ENCODE assay signal across 22 cellular contexts in genomic region chr17:50283714-50284432, GRCh38. TPM values are rescaled to one million over a fixed set of nuclear protein-coding genes. Genes with fewer than 3 reads are reported as not detected.
A peak's percentile ranks its signal among the peaks of the same experiment; 100 is the strongest.
DNase-seq lines count a peak whose midpoint lies in the region; ATAC-seq and TF ChIP-seq lines count a peak whose summit lies in the region.
"Had no signal": no experiment of that assay in that cellular context is flagged by ENCODE, and none has a peak within 500 bp of the region (broad histone marks: within the 10 kb centered on the region; RNA-seq: fewer than 3 reads in every experiment).

No MANE protein-coding gene starts in this region.

- H3K4me3 Mint-ChIP-seq in T-helper 2 cell treated with Interferon-gamma antibody and Interleukin-4, amounts not matched to agents 5 μg/mL and 100 μg/mL, for 36 hours, result peak overlapping the region; percentile 27
- H3K4me3 Mint-ChIP-seq: activated CD4-positive, alpha-beta T cell treated with anti-CD3 and anti-CD28 coated beads for 36 hours; activated naive CD8-positive, alpha-beta T cell treated with anti-CD3 and anti-CD28 coated beads for 36 hours; B cell; T-cell had no signal

- H3K9me3 Mint-ChIP-seq in T-helper 2 cell treated with Interferon-gamma antibody and Interleukin-4, amounts not matched to agents 5 μg/mL and 100 μg/mL, for 36 hours, result peaks cover 6% of the 10 kb centered on the region
- H3K9me3 Mint-ChIP-seq: activated naive CD8-positive, alpha-beta T cell treated with anti-CD3 and anti-CD28 coated beads for 36 hours; T-cell had no signal

- DNase-seq in T-helper 2 cell treated with Interferon-gamma antibody and Interleukin-4, amounts not matched to agents 5 μg/mL and 100 μg/mL, for 36 hours (ENCODE audit: low spot score), result no peak
- DNase-seq in T-helper 2 cell, result no peak
- peak; percentile 66 for DNase-seq in left kidney (ENCODE audit: low read depth, low spot score)
- peak; percentile 50 for DNase-seq in osteoblast (ENCODE audit: insufficient read length, low spot score, missing footprints)
- DNase-seq in left cardiac atrium, result no peak
- no peak for DNase-seq in omental fat pad (ENCODE audit: low spot score)
- no peak for DNase-seq in NCI-H748 treated with DMSO at 0.1 percent for 48 hours (lab: John Stamatoyannopoulos, UW)
- DNase-seq: activated naive CD8-positive, alpha-beta T cell treated with anti-CD3 and anti-CD28 coated beads for 36 hours; caudate nucleus; DMS79; GF-D8; KG1; NCI-H1436; NCI-H510A treated with DMSO at 0.1 percent for 48 hours; T-cell; transverse colon had no signal

- H2AFZ ChIP-seq in OCI-LY3 (ENCODE audit: low read depth, low read length) (no peak overlapping the region), osteoblast (ENCODE audit: low read length) (no peak overlapping the region)

- H3K4me2 ChIP-seq in OCI-LY3 (ENCODE audit: low read length), result peak overlapping the region; percentile 43
- no peak overlapping the region for H3K4me2 ChIP-seq in osteoblast (ENCODE audit: insufficient read depth, low read length)

- H3K79me2 ChIP-seq in OCI-LY3 (ENCODE audit: low read length), result no peaks in the 10 kb centered on the region; the same call in 1 of the 2 replicates
- peaks cover 9% of the 10 kb centered on the region for H3K79me2 ChIP-seq in osteoblast (ENCODE audit: insufficient read depth, low read length)

- H3K27ac Mint-ChIP-seq in T-helper 2 cell treated with Interferon-gamma antibody and Interleukin-4, amounts not matched to agents 5 μg/mL and 100 μg/mL, for 36 hours, result peak overlapping the region; percentile 45
- H3K27ac Mint-ChIP-seq: activated CD4-positive, alpha-beta T cell treated with anti-CD3 and anti-CD28 coated beads for 36 hours; activated naive CD8-positive, alpha-beta T cell treated with anti-CD3 and anti-CD28 coated beads for 36 hours; B cell; T-cell had no signal

- H3K27me3 ChIP-seq in OCI-LY3 (ENCODE audit: low read depth, low read length) (no peaks in the 10 kb centered on the region), osteoblast (ENCODE audit: insufficient read depth, low read length) (no peaks in the 10 kb centered on the region)
- H3K27me3 ChIP-seq: ascending aorta, SJSA1, transverse colon had no signal

- peaks cover 70% of the 10 kb centered on the region for H3K4me1 ChIP-seq in OCI-LY3 (ENCODE audit: low read length)
- H3K4me1 ChIP-seq in osteoblast (ENCODE audit: insufficient read depth, low read length), result peaks cover 14% of the 10 kb centered on the region

- H4K20me1 ChIP-seq in OCI-LY3 (ENCODE audit: insufficient read depth, low read length), result no peaks in the 10 kb centered on the region
- H4K20me1 ChIP-seq in osteoblast (ENCODE audit: insufficient read depth, low read length), result no peaks in the 10 kb centered on the region

- H3K27ac ChIP-seq in OCI-LY3 (ENCODE audit: low read length) (peak overlapping the region; percentile 80), osteoblast (ENCODE audit: low read depth, low read length) (no peak overlapping the region)
- H3K27ac ChIP-seq: ascending aorta, SJSA1, transverse colon had no signal

- H3K36me3 ChIP-seq in OCI-LY3 (replicated peaks; ENCODE audit: low read depth, low read length) (peaks cover 47% of the 10 kb centered on the region), osteoblast (ENCODE audit: insufficient read depth, low read length) (peaks cover 11% of the 10 kb centered on the region)
- H3K36me3 ChIP-seq: transverse colon had no signal

- H3K4me3 ChIP-seq in OCI-LY3 (ENCODE audit: low read length) (peak overlapping the region; percentile 13; the same call in 1 of the 2 replicates), osteoblast (ENCODE audit: insufficient read depth, low read length) (no peak overlapping the region)
- H3K4me3 ChIP-seq: ascending aorta, SJSA1, transverse colon had no signal

- intact Hi-C loops in left cardiac atrium (cut with DNase I), result no loop called here

- peaks cover 36% of the 10 kb centered on the region for H3K4me1 Mint-ChIP-seq in T-helper 2 cell treated with Interferon-gamma antibody and Interleukin-4, amounts not matched to agents 5 μg/mL and 100 μg/mL, for 36 hours (ENCODE audit: low read depth)
- H3K4me1 Mint-ChIP-seq: B cell, T-cell had no signal

- ATAC-seq in left cardiac atrium (no peak), omental fat pad (ENCODE audit: low FRiP score) (no peak)
- ATAC-seq: T-cell had no signal

- peaks cover 12% of the 10 kb centered on the region; the same call in 1 of the 2 replicates for H3K9me3 ChIP-seq in OCI-LY3 (ENCODE audit: insufficient read depth, low read length)
- no peaks in the 10 kb centered on the region for H3K9me3 ChIP-seq in osteoblast (ENCODE audit: low read depth, low read length)
- H3K9me3 ChIP-seq: ascending aorta, transverse colon had no signal

- H3K36me3 Mint-ChIP-seq in T-helper 2 cell treated with Interferon-gamma antibody and Interleukin-4, amounts not matched to agents 5 μg/mL and 100 μg/mL, for 36 hours (ENCODE audit: low read depth), result peaks cover 22% of the 10 kb centered on the region
- H3K36me3 Mint-ChIP-seq: activated naive CD8-positive, alpha-beta T cell treated with anti-CD3 and anti-CD28 coated beads for 36 hours; T-cell had no signal

- no peaks in the 10 kb centered on the region for H3K27me3 Mint-ChIP-seq in T-helper 2 cell treated with Interferon-gamma antibody and Interleukin-4, amounts not matched to agents 5 μg/mL and 100 μg/mL, for 36 hours (ENCODE audit: low read depth)

- TF ChIP-seq CTCF in OCI-LY3 (IDR thresholded peaks at IDR 0.05; ENCODE audit: low read depth, low read length) (no peak), osteoblast (IDR thresholded peaks at IDR 0.05; ENCODE audit: extremely low read depth, low read depth, low read length) (no peak), omental fat pad (IDR thresholded peaks at IDR 0.05) (no peak)

- peak overlapping the region; percentile 15; the same call in 1 of the 2 replicates for H3K9ac ChIP-seq in OCI-LY3 (ENCODE audit: low read length)

RNA-seq across cellular contexts. Expression of gene TMEM92, which starts 9.6 kb away (rescaled TPM):
- total RNA-seq in osteoblast, result under 0.01 and 0.36 TPM in 2 replicates
- total RNA-seq in left cardiac atrium, result under 1 TPM; 0.10 to 0.65 TPM
- under 1 TPM in 1 of 4 donors, not detected in 3; 0.93 TPM for total RNA-seq in omental fat pad
- total RNA-seq: activated naive CD8-positive, alpha-beta T cell treated with anti-CD3 and anti-CD28 coated beads for 36 hours; ascending aorta; B cell; RPMI7951; T-cell had no signal

Comparison
In these comparisons a context has a peak if more than half of its experiments do, and no peak if none do; other contexts are left out.
1. DNase-seq: peak in left kidney (single experiment) and osteoblast (single experiment); none in T-helper 2 cell treated with Interferon-gamma antibody and Interleukin-4, amounts not matched to agents 5 μg/mL and 100 μg/mL, for 36 hours (single experiment), T-helper 2 cell (0 of 5), left cardiac atrium (single experiment), omental fat pad (single experiment) and NCI-H748 treated with DMSO at 0.1 percent for 48 hours (single experiment).